ENCODE assay signal across 8 cellular contexts in genomic region chr15:64892850-64893403, GRCh38. TPM values are rescaled to one million over a fixed set of nuclear protein-coding genes. Genes with fewer than 3 reads are reported as not detected.
DNase-seq lines count a peak whose midpoint lies in the region; ATAC-seq and TF ChIP-seq lines count a peak whose summit lies in the region.

No MANE protein-coding gene starts in this region.

- H3K9ac ChIP-seq in stomach smooth muscle (ENCODE audit: low read length in 2 of 2), result no peak overlapping the region

- CTCF ChIA-PET in activated CD8-positive, alpha-beta memory T cell treated with anti-CD3 and anti-CD28 coated beads, Interleukin-2, amount 10 ng/mL, durations not matched to agents 7 days and 5 days (lab: Charles Lee), result interaction anchor here (1.2 to 5.4 kb wide), 8 partner anchors 10 to 407 kb away, joined by 4 to 96 read pairs (median 24); partner anchors contain the start of gene PIF1
- CTCF ChIA-PET in HEK293T (lab: Yijun Ruan, JAX), result interaction anchor here (1.4 kb wide), 1 partner anchor 11 kb away, joined by 4 read pairs; no protein-coding TSS in a partner anchor

- H3K27me3 Mint-ChIP-seq in activated CD8-positive, alpha-beta memory T cell treated with anti-CD3 and anti-CD28 coated beads, Interleukin-2, amount 10 ng/mL, durations not matched to agents 7 days and 5 days, result no peaks in the 10 kb centered on the region

- H3K4me1 ChIP-seq in left lung (peaks cover 34 to 76% of the 10 kb centered on the region in 2 donors), stomach smooth muscle (ENCODE audit: control insufficient read depth, insufficient read depth, low read length) (peaks cover 34% of the 10 kb centered on the region)

- intact Hi-C loops in left lung (cut with DNase I), result loop anchor here in 1 of 2 donors (10.0 kb wide), 1 partner anchor 48 kb away; the partner anchor contains the start of gene PLEKHO2

- H3K4me3 Mint-ChIP-seq in activated CD8-positive, alpha-beta memory T cell treated with anti-CD3 and anti-CD28 coated beads, Interleukin-2, amount 10 ng/mL, durations not matched to agents 7 days and 5 days, result peak overlapping the region; percentile 83

- peak overlapping the region; percentile 88 to 99 for H3K27ac ChIP-seq in left lung
- peak overlapping the region; percentile 64 for H3K27ac ChIP-seq in stomach smooth muscle (ENCODE audit: low read length)

- no peak for ATAC-seq in activated CD8-positive, alpha-beta memory T cell treated with anti-CD3 and anti-CD28 coated beads, Interleukin-2, amount 10 ng/mL, durations not matched to agents 7 days and 5 days
- ATAC-seq in left lung (no peak), HG03097 (IDR thresholded peaks at IDR 0.05; ENCODE audit: low FRiP score, unreplicated experiment) (no peak), HG03457 (IDR thresholded peaks at IDR 0.05; ENCODE audit: unreplicated experiment) (no peak)

- no peaks in the 10 kb centered on the region for H3K9me3 ChIP-seq in left lung
- no peaks in the 10 kb centered on the region for H3K9me3 ChIP-seq in stomach smooth muscle (ENCODE audit: control insufficient read depth in 2 of 2, low read length in 2 of 2)

- H3K36me3 Mint-ChIP-seq in activated CD8-positive, alpha-beta memory T cell treated with anti-CD3 and anti-CD28 coated beads, Interleukin-2, amount 10 ng/mL, durations not matched to agents 7 days and 5 days, result no peaks in the 10 kb centered on the region

- peaks cover 60% of the 10 kb centered on the region for H3K4me1 Mint-ChIP-seq in activated CD8-positive, alpha-beta memory T cell treated with anti-CD3 and anti-CD28 coated beads, Interleukin-2, amount 10 ng/mL, durations not matched to agents 7 days and 5 days

- no peak for TF ChIP-seq CTCF in left lung (IDR thresholded peaks at IDR 0.05)

- H3K27me3 ChIP-seq in left lung (no peaks in the 10 kb centered on the region), stomach smooth muscle (ENCODE audit: control insufficient read depth in 1 of 2, insufficient read depth in 2 of 2, low read length in 2 of 2) (no peaks in the 10 kb centered on the region)

- H3K4me3 ChIP-seq in left lung (peak overlapping the region in 1 of 2 donors; percentile 29), stomach smooth muscle (ENCODE audit: low read length in 2 of 2) (no peak overlapping the region)

- no peaks in the 10 kb centered on the region for H3K36me3 ChIP-seq in left lung
- no peaks in the 10 kb centered on the region for H3K36me3 ChIP-seq in stomach smooth muscle (ENCODE audit: control insufficient read depth in 2 of 2, insufficient read depth in 2 of 2, low read length in 2 of 2)

- POLR2A ChIA-PET in HEK293T (lab: Yijun Ruan, JAX), result interaction anchor here (0.9 kb wide), 1 partner anchor 97 kb away, joined by 3 read pairs; the partner anchor contains the start of gene SPG21

- peak; percentile 41 for DNase-seq in NK-92 treated with Interleukin-12 subunit alpha and Interleukin-12 subunit beta, amount 100 ng/mL, for 24 hours (lab: John Stamatoyannopoulos, UW)
- no peak for DNase-seq in NK-92 (lab: John Stamatoyannopoulos, UW; ENCODE audit: unreplicated experiment)
- DNase-seq in activated CD8-positive, alpha-beta memory T cell treated with anti-CD3 and anti-CD28 coated beads, Interleukin-2, amount 10 ng/mL, durations not matched to agents 7 days and 5 days, result peak; percentile 70
- no peak for DNase-seq in left lung
- DNase-seq in HEK293T (ENCODE audit: extremely low spot score), result no peak

- H3K27ac Mint-ChIP-seq in activated CD8-positive, alpha-beta memory T cell treated with anti-CD3 and anti-CD28 coated beads, Interleukin-2, amount 10 ng/mL, durations not matched to agents 7 days and 5 days, result peak overlapping the region; percentile 99

- H3K9me3 Mint-ChIP-seq in activated CD8-positive, alpha-beta memory T cell treated with anti-CD3 and anti-CD28 coated beads, Interleukin-2, amount 10 ng/mL, durations not matched to agents 7 days and 5 days (ENCODE audit: low read depth), result no peaks in the 10 kb centered on the region

TF ChIP-seq in HEK293T, 16 proteins besides CTCF, POLR2A, EP300 and RAD21:
- TF ChIP-seq HDGF (IDR thresholded peaks at IDR 0.05; ENCODE audit: borderline replicate concordance) (no peak), LEF1 (IDR thresholded peaks at IDR 0.05; ENCODE audit: borderline replicate concordance) (no peak), ELF4 (IDR thresholded peaks at IDR 0.05) (no peak), ARNT (IDR thresholded peaks at IDR 0.05) (no peak), PKNOX1 (IDR thresholded peaks at IDR 0.05) (no peak), FOXM1 (IDR thresholded peaks at IDR 0.05; ENCODE audit: borderline replicate concordance) (no peak)

RNA-seq across cellular contexts. Expression of gene ANKDD1A, which starts 18.8 kb away (rescaled TPM):
- total RNA-seq in activated CD8-positive, alpha-beta memory T cell treated with anti-CD3 and anti-CD28 coated beads, Interleukin-2, amount 10 ng/mL, durations not matched to agents 7 days and 5 days, result 10 to 100 TPM; 13.4 to 24.4 TPM
- total RNA-seq in left lung, result 1 to 10 TPM; 3.4 to 6.3 TPM

RNA-seq across cellular contexts. Expression of gene PLEKHO2, which starts 51.2 kb away (rescaled TPM):
- total RNA-seq in activated CD8-positive, alpha-beta memory T cell treated with anti-CD3 and anti-CD28 coated beads, Interleukin-2, amount 10 ng/mL, durations not matched to agents 7 days and 5 days, result 10 to 100 TPM; 27.8 to 28.4 TPM
- total RNA-seq in left lung, result 10 to 100 TPM; 34.5 to 91.8 TPM

Comparison
In these comparisons a context has a peak if more than half of its experiments do, and no peak if none do; other contexts are left out.
1. DNase-seq: peak in NK-92 treated with Interleukin-12 subunit alpha and Interleukin-12 subunit beta, amount 100 ng/mL, for 24 hours (single experiment) and activated CD8-positive, alpha-beta memory T cell treated with anti-CD3 and anti-CD28 coated beads, Interleukin-2, amount 10 ng/mL, durations not matched to agents 7 days and 5 days (single experiment); none in NK-92 (single experiment), left lung (0 of 2) and HEK293T (single experiment).